Comparison of ENCODE assay signal across 11 cellular contexts in the genomic region with DNA sequence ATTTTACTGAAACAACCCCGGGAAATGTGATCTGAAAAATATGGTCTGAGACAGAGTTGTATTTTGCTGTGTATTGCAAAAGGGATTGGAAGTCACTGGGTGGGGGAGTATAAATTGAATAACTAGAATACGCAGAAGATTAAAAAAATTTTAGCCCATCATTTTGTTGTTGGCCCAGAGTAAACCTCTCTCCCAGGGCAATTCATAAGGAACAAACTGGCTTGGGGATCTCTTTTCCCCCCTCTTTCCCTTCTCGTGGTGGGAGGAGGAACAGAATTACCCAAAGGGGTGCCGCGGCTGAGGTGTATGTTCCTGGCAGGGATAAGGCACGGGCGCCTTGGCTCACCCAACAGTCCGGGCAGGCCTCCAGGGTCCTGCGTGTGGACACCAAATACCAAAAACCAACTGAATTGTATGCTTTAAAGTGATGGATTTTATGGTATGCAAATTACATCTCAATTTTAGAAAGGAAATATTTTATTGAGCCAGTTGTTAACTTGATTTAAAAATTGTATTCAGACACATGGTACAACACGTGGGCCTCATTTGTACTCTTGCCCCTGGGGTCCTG.
DNase-seq lines count a peak whose midpoint lies in the region; ATAC-seq and TF ChIP-seq lines count a peak whose summit lies in the region.
"Had no signal": no experiment of that assay in that cellular context is flagged by ENCODE, and none has a peak within 500 bp of the region (broad histone marks: within the 10 kb centered on the region; RNA-seq: fewer than 3 reads in every experiment).

No MANE protein-coding gene starts in this region.

- peaks cover 6 to 8% of the 10 kb centered on the region in 2 experiments; a peak in 2 of 4 replicates for H3K4me1 ChIP-seq in SK-N-SH (ENCODE audit: control insufficient read depth in 1 of 2, insufficient read depth in 2 of 2, low read depth in 1 of 2, low read length in 1 of 2)
- H3K4me1 ChIP-seq in Panc1 (ENCODE audit: control insufficient read depth, insufficient read depth, low read length): no peaks in the 10 kb centered on the region; the same call in 1 of the 2 replicates
- H3K4me1 ChIP-seq in right cardiac atrium (ENCODE audit: control insufficient read depth, insufficient read depth, low read length): no peaks in the 10 kb centered on the region
- peaks cover 5% of the 10 kb centered on the region for H3K4me1 ChIP-seq in skeletal muscle satellite cell (ENCODE audit: control insufficient read depth, insufficient read depth, low read length)
- H3K4me1 ChIP-seq: body of pancreas had no signal

- TF ChIP-seq EP300 in SK-N-SH (IDR thresholded peaks at IDR 0.05; ENCODE audit: borderline replicate concordance in 1 of 2, low read depth in 1 of 2, low read length in 1 of 2): no peak

- H3K9me2 ChIP-seq in SK-N-SH: no peaks in the 10 kb centered on the region

- TF ChIP-seq CTCF in SK-N-SH (IDR thresholded peaks at IDR 0.05): no peak
- TF ChIP-seq CTCF in Panc1 (IDR thresholded peaks at IDR 0.05): peak; percentile 40; the same call in 1 of the 2 replicates

- no peak for DNase-seq in SK-N-SH
- DNase-seq in Panc1 (ENCODE audit: low read depth, low spot score): no peak
- DNase-seq in right cardiac atrium: no peak
- DNase-seq in COLO829 (ENCODE audit: low spot score): no peak
- DNase-seq in mesenteric fat pad (ENCODE audit: low spot score): no peak
- no peak for DNase-seq in NCI-H2171 treated with DMSO at 0.1 percent for 48 hours (lab: John Stamatoyannopoulos, UW)
- DNase-seq: activated CD4-positive, CD25-positive, alpha-beta regulatory T cell had no signal

- no peaks in the 10 kb centered on the region for H3K36me3 ChIP-seq in SK-N-SH (replicated peaks in 1 of 2; ENCODE audit: control insufficient read depth in 1 of 2, insufficient read depth in 2 of 2, low read length in 1 of 2)
- H3K36me3 ChIP-seq in Panc1 (ENCODE audit: control insufficient read depth, insufficient read depth, low read length): no peaks in the 10 kb centered on the region
- H3K36me3 ChIP-seq in skeletal muscle satellite cell (ENCODE audit: insufficient read depth, low read length): no peaks in the 10 kb centered on the region

- 70% methylated on average over 10 of the region's 10 CpGs for WGBS in SK-N-SH (ENCODE audit: low lambda C conversion rate)
- WGBS in right cardiac atrium: 59% methylated on average over 10 of the region's 10 CpGs

- no peak overlapping the region for H3K27ac ChIP-seq in SK-N-SH (ENCODE audit: low read depth in 2 of 2, low read length in 1 of 2)
- peak overlapping the region; percentile 66 for H3K27ac ChIP-seq in Panc1 (ENCODE audit: low read length)
- no peak overlapping the region for H3K27ac ChIP-seq in right cardiac atrium (ENCODE audit: low read length)
- H3K27ac ChIP-seq: body of pancreas had no signal

- H3K4me2 ChIP-seq in SK-N-SH (no peak overlapping the region), skeletal muscle satellite cell (ENCODE audit: low read length) (peak overlapping the region; percentile 35)

- H3K9ac ChIP-seq in SK-N-SH (no peak overlapping the region), skeletal muscle satellite cell (ENCODE audit: low read depth, low read length) (peak overlapping the region; percentile 10)

- BruUV-seq in Panc1 (replicated peaks; lab: Mats Ljungman, UMichigan): no TSS peak

- ATAC-seq in SK-N-SH treated with all-trans-retinoic acid at 6 μM for 48 hours (peak; percentile 10; the same call in 2 of the 3 replicates), Panc1 (peak; percentile 5; the same call in 1 of the 2 replicates), right cardiac atrium (peak; percentile 7 to 27)

- intact Hi-C loops in Panc1 (cut with micrococcal nuclease; ENCODE audit: unreplicated experiment) (loop anchor here (5.0 to 10.0 kb wide), 3 partner anchors 116 to 286 kb away; no protein-coding TSS in a partner anchor), right cardiac atrium (cut with DNase I) (loop anchor here in 3 of 4 donors (5.0 to 10.0 kb wide), 5 partner anchors 116 to 291 kb away; a partner anchor contains a TSS)

- no peaks in the 10 kb centered on the region for H3K79me2 ChIP-seq in SK-N-SH (ENCODE audit: insufficient read depth)

- no peaks in the 10 kb centered on the region for H4K20me1 ChIP-seq in SK-N-SH (ENCODE audit: insufficient read depth)

- CTCF ChIA-PET in SK-N-SH (lab: Yijun Ruan, JAX) (interaction anchor here (0.7 to 2.8 kb wide), 14 partner anchors 13 to 302 kb away, joined by 3 to 23 read pairs (median 3); a partner anchor contains a TSS), Panc1 (lab: Charles Lee) (no interaction called here)

- H3K27me3 ChIP-seq in SK-N-SH (ENCODE audit: insufficient read depth) (no peaks in the 10 kb centered on the region), Panc1 (ENCODE audit: control insufficient read depth, insufficient read depth, low read length) (no peaks in the 10 kb centered on the region), right cardiac atrium (ENCODE audit: control insufficient read depth, insufficient read depth) (no peaks in the 10 kb centered on the region), skeletal muscle satellite cell (ENCODE audit: control insufficient read depth, insufficient read depth, low read length) (peaks cover 10% of the 10 kb centered on the region)
- H3K27me3 ChIP-seq: body of pancreas, dorsolateral prefrontal cortex had no signal

- in situ Hi-C loops in Panc1 (cut with HindIII; ENCODE audit: low pct_unique_long_range_greater_than_20kb, low sequenced_read_pairs): no loop called here

- TF ChIP-seq RAD21 in SK-N-SH (IDR thresholded peaks at IDR 0.05; ENCODE audit: low read length): no peak

- no peaks in the 10 kb centered on the region for H3K9me3 ChIP-seq in SK-N-SH
- H3K9me3 ChIP-seq in Panc1 (ENCODE audit: control insufficient read depth, insufficient read depth, low read depth, low read length): no peaks in the 10 kb centered on the region
- no peaks in the 10 kb centered on the region for H3K9me3 ChIP-seq in right cardiac atrium (ENCODE audit: control insufficient read depth, low read length)
- no peaks in the 10 kb centered on the region for H3K9me3 ChIP-seq in skeletal muscle satellite cell (replicated peaks; ENCODE audit: low read length)
- H3K9me3 ChIP-seq: body of pancreas had no signal

- H3K4me3 ChIP-seq in SK-N-SH (ENCODE audit: low read depth in 2 of 2, low read length in 1 of 2): no peak overlapping the region; a peak in 1 of 4 replicates
- H3K4me3 ChIP-seq in Panc1 (ENCODE audit: low read depth in 2 of 2, low read length in 2 of 2): peak overlapping the region in 1 of 2 experiments; percentile 44; a peak in 2 of 4 replicates
- H3K4me3 ChIP-seq in right cardiac atrium (ENCODE audit: low read length): no peak overlapping the region
- H3K4me3 ChIP-seq in skeletal muscle satellite cell (ENCODE audit: low read length): no peak overlapping the region
- H3K4me3 ChIP-seq: body of pancreas had no signal

- POLR2A ChIA-PET in SK-N-SH (lab: Yijun Ruan, JAX) (interaction anchor here (1.1 kb wide), 1 partner anchor 118 kb away, joined by 4 read pairs; no protein-coding TSS in a partner anchor), Panc1 (lab: Charles Lee) (interaction anchor here (0.6 kb wide), 1 partner anchor 283 kb away, joined by 3 read pairs; no protein-coding TSS in a partner anchor)

- H2AFZ ChIP-seq in SK-N-SH (ENCODE audit: low read depth): no peak overlapping the region; the same call in 1 of the 2 replicates

- no peaks in the 10 kb centered on the region for H3F3A ChIP-seq in SK-N-SH (replicated peaks; ENCODE audit: insufficient read depth)

TF ChIP-seq in SK-N-SH treated with all-trans-retinoic acid at 6 μM for 48 hours, 23 proteins besides CTCF, POLR2A, EP300 and RAD21 (continues in another document):
- TF ChIP-seq TOX (CRISPR knock-in tag; IDR thresholded peaks at IDR 0.05; ENCODE audit: borderline replicate concordance): no peak
- no peak for TF ChIP-seq GLIS3 (CRISPR knock-in tag; IDR thresholded peaks at IDR 0.05)
- TF ChIP-seq, protein P1, sequence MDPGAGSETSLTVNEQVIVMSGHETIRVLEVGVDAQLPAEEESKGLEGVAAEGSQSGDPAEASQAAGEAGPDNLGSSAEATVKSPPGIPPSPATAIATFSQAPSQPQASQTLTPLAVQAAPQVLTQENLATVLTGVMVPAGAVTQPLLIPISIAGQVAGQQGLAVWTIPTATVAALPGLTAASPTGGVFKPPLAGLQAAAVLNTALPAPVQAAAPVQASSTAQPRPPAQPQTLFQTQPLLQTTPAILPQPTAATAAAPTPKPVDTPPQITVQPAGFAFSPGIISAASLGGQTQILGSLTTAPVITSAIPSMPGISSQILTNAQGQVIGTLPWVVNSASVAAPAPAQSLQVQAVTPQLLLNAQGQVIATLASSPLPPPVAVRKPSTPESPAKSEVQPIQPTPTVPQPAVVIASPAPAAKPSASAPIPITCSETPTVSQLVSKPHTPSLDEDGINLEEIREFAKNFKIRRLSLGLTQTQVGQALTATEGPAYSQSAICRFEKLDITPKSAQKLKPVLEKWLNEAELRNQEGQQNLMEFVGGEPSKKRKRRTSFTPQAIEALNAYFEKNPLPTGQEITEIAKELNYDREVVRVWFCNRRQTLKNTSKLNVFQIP (CRISPR knock-in tag; IDR thresholded peaks at IDR 0.05; ENCODE audit: borderline replicate concordance, low read depth): no peak
- no peak for TF ChIP-seq ZFP30 (CRISPR knock-in tag; IDR thresholded peaks at IDR 0.05)
- TF ChIP-seq ESRRG (CRISPR knock-in tag; IDR thresholded peaks at IDR 0.05): no peak
- no peak for TF ChIP-seq ZC3H10 (CRISPR knock-in tag; IDR thresholded peaks at IDR 0.05)
- TF ChIP-seq PPARA (CRISPR knock-in tag; IDR thresholded peaks at IDR 0.05; ENCODE audit: borderline replicate concordance): no peak

TF ChIP-seq in SK-N-SH, 30 proteins besides CTCF, POLR2A, EP300 and RAD21 (continues in another document):
- TF ChIP-seq, protein P2, sequence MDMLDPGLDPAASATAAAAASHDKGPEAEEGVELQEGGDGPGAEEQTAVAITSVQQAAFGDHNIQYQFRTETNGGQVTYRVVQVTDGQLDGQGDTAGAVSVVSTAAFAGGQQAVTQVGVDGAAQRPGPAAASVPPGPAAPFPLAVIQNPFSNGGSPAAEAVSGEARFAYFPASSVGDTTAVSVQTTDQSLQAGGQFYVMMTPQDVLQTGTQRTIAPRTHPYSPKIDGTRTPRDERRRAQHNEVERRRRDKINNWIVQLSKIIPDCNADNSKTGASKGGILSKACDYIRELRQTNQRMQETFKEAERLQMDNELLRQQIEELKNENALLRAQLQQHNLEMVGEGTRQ (IDR thresholded peaks at IDR 0.05; ENCODE audit: borderline replicate concordance, low read depth, low read length): no peak
- no peak for TF ChIP-seq RCOR1 (IDR thresholded peaks at IDR 0.05; ENCODE audit: low read length)
- TF ChIP-seq SIN3A (IDR thresholded peaks at IDR 0.05; ENCODE audit: borderline replicate concordance, low read depth, low read length): no peak
- TF ChIP-seq, protein P3, sequence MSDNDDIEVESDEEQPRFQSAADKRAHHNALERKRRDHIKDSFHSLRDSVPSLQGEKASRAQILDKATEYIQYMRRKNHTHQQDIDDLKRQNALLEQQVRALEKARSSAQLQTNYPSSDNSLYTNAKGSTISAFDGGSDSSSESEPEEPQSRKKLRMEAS (IDR thresholded peaks at IDR 0.05; ENCODE audit: low read depth): no peak
